20 cellular contexts compared by ENCODE assay signal in genomic region chr15:28986108-28986507, GRCh38.
A peak's percentile ranks its signal among the peaks of the same experiment; 100 is the strongest.
DNase-seq lines count a peak whose midpoint lies in the region; ATAC-seq lines count a peak whose summit lies in the region.
"Had no signal": no experiment of that assay in that cellular context is flagged by ENCODE, and none has a peak within 500 bp of the region (broad histone marks: within the 10 kb centered on the region; RNA-seq: fewer than 3 reads in every experiment).

No MANE protein-coding gene starts in this region.

- no peaks in the 10 kb centered on the region for H3K27me3 ChIP-seq in layer of hippocampus (ENCODE audit: control insufficient read depth, insufficient read depth, low read length)
- H3K27me3 ChIP-seq: SJSA1 had no signal

- DNase-seq in activated CD8-positive, alpha-beta memory T cell treated with anti-CD3 and anti-CD28 coated beads, Interleukin-2, amount 10 ng/mL, durations not matched to agents 7 days and 5 days, result peak; percentile 59
- DNase-seq in activated CD8-positive, alpha-beta memory T cell treated with anti-CD3 and anti-CD28 coated beads, Interleukin-2, amount 50 U/mL, for 4 hours, result no peak
- no peak for DNase-seq in activated naive CD8-positive, alpha-beta T cell treated with anti-CD3 and anti-CD28 coated beads, Interleukin-2, amount 10 ng/mL, durations not matched to agents 7 days and 5 days
- peak in 3 of 49 donors; percentile 24 to 38 (median 24) for DNase-seq in substantia nigra (lab: John Stamatoyannopoulos, UW)
- DNase-seq in activated CD4-positive, alpha-beta T cell treated with anti-CD3 and anti-CD28 coated beads, Interleukin-2, amount 10 ng/mL, durations not matched to agents 7 days and 5 days, result no peak
- no peak for DNase-seq in SIG-M5 treated with dmso at 0.1 percent for 504 hours (lab: John Stamatoyannopoulos, UW; ENCODE audit: unreplicated experiment)
- DNase-seq: activated CD8-positive, alpha-beta memory T cell treated with anti-CD3 and anti-CD28 coated beads, Interleukin-2, amount 50 U/mL, for 48 hours; activated naive CD4-positive, alpha-beta T cell treated with anti-CD3 and anti-CD28 coated beads, Interleukin-2, amount 50 U/mL, for 16 hours; GDM1; NCI-H1092; NCI-H2081 treated with DMSO at 0.1 percent for 48 hours; stimulated activated CD4-positive, alpha-beta T cell treated with anti-CD3 and anti-CD28 coated beads, Interleukin-4, amount 100 ng/mL, for 4 hours had no signal

- CTCF ChIA-PET in activated CD8-positive, alpha-beta memory T cell treated with anti-CD3 and anti-CD28 coated beads, Interleukin-2, amount 10 ng/mL, durations not matched to agents 7 days and 5 days (lab: Charles Lee), result interaction anchor here (0.9 to 4.3 kb wide), 5 partner anchors 10 to 123 kb away, joined by 3 to 24 read pairs (median 3); partner anchors contain the start of gene APBA2
- CTCF ChIA-PET in activated CD4-positive, alpha-beta T cell treated with anti-CD3 and anti-CD28 coated beads, Interleukin-2, amount 10 ng/mL, durations not matched to agents 7 days and 5 days (lab: Charles Lee), result interaction anchor here (0.6 kb wide), 1 partner anchor 22 kb away, joined by 3 read pairs; no protein-coding TSS in a partner anchor

- no peak overlapping the region for H3K4me3 Mint-ChIP-seq in activated CD8-positive, alpha-beta memory T cell treated with anti-CD3 and anti-CD28 coated beads, Interleukin-2, amount 10 ng/mL, durations not matched to agents 7 days and 5 days
- peak overlapping the region; percentile 66 for H3K4me3 Mint-ChIP-seq in activated naive CD8-positive, alpha-beta T cell treated with anti-CD3 and anti-CD28 coated beads, Interleukin-2, amount 10 ng/mL, durations not matched to agents 7 days and 5 days
- no peak overlapping the region for H3K4me3 Mint-ChIP-seq in activated CD4-positive, alpha-beta T cell treated with anti-CD3 and anti-CD28 coated beads, Interleukin-2, amount 10 ng/mL, durations not matched to agents 7 days and 5 days

- ATAC-seq in activated CD8-positive, alpha-beta memory T cell treated with anti-CD3 and anti-CD28 coated beads, Interleukin-2, amount 10 ng/mL, durations not matched to agents 7 days and 5 days, result peak; percentile 49
- ATAC-seq in activated naive CD8-positive, alpha-beta T cell treated with anti-CD3 and anti-CD28 coated beads, Interleukin-2, amount 10 ng/mL, durations not matched to agents 7 days and 5 days (ENCODE audit: low read depth), result peak; percentile 45
- ATAC-seq in GM19324 (IDR thresholded peaks at IDR 0.05; ENCODE audit: low FRiP score, unreplicated experiment), result no peak
- ATAC-seq: activated CD4-positive, CD25-positive, alpha-beta regulatory T cell treated with anti-CD3 and anti-CD28 coated beads, Interleukin-2, amount 50 U/mL, for 24 hours; esophagus mucosa had no signal

- no peaks in the 10 kb centered on the region for H3K36me3 Mint-ChIP-seq in activated CD8-positive, alpha-beta memory T cell treated with anti-CD3 and anti-CD28 coated beads, Interleukin-2, amount 10 ng/mL, durations not matched to agents 7 days and 5 days
- H3K36me3 Mint-ChIP-seq in activated naive CD8-positive, alpha-beta T cell treated with anti-CD3 and anti-CD28 coated beads, Interleukin-2, amount 10 ng/mL, durations not matched to agents 7 days and 5 days, result peaks cover 5% of the 10 kb centered on the region
- no peaks in the 10 kb centered on the region for H3K36me3 Mint-ChIP-seq in activated CD4-positive, alpha-beta T cell treated with anti-CD3 and anti-CD28 coated beads, Interleukin-2, amount 10 ng/mL, durations not matched to agents 7 days and 5 days (ENCODE audit: low read depth)

- POLR2A ChIA-PET in activated naive CD8-positive, alpha-beta T cell treated with anti-CD3 and anti-CD28 coated beads, Interleukin-2, amount 10 ng/mL, durations not matched to agents 7 days and 5 days (lab: Charles Lee), result no interaction called here
- POLR2A ChIA-PET in activated CD4-positive, alpha-beta T cell treated with anti-CD3 and anti-CD28 coated beads, Interleukin-2, amount 10 ng/mL, durations not matched to agents 7 days and 5 days (lab: Charles Lee), result no interaction called here

- H3K27ac Mint-ChIP-seq in activated CD8-positive, alpha-beta memory T cell treated with anti-CD3 and anti-CD28 coated beads, Interleukin-2, amount 10 ng/mL, durations not matched to agents 7 days and 5 days, result peak overlapping the region; percentile 75
- H3K27ac Mint-ChIP-seq in activated naive CD8-positive, alpha-beta T cell treated with anti-CD3 and anti-CD28 coated beads, Interleukin-2, amount 10 ng/mL, durations not matched to agents 7 days and 5 days, result peak overlapping the region; percentile 78
- H3K27ac Mint-ChIP-seq in activated CD4-positive, alpha-beta T cell treated with anti-CD3 and anti-CD28 coated beads, Interleukin-2, amount 10 ng/mL, durations not matched to agents 7 days and 5 days, result no peak overlapping the region

- no peaks in the 10 kb centered on the region for H3K27me3 Mint-ChIP-seq in activated CD8-positive, alpha-beta memory T cell treated with anti-CD3 and anti-CD28 coated beads, Interleukin-2, amount 10 ng/mL, durations not matched to agents 7 days and 5 days
- no peaks in the 10 kb centered on the region for H3K27me3 Mint-ChIP-seq in activated naive CD8-positive, alpha-beta T cell treated with anti-CD3 and anti-CD28 coated beads, Interleukin-2, amount 10 ng/mL, durations not matched to agents 7 days and 5 days
- no peaks in the 10 kb centered on the region for H3K27me3 Mint-ChIP-seq in activated CD4-positive, alpha-beta T cell treated with anti-CD3 and anti-CD28 coated beads, Interleukin-2, amount 10 ng/mL, durations not matched to agents 7 days and 5 days

- no peaks in the 10 kb centered on the region for H3K9me3 Mint-ChIP-seq in activated CD8-positive, alpha-beta memory T cell treated with anti-CD3 and anti-CD28 coated beads, Interleukin-2, amount 10 ng/mL, durations not matched to agents 7 days and 5 days (ENCODE audit: low read depth)
- H3K9me3 Mint-ChIP-seq in activated naive CD8-positive, alpha-beta T cell treated with anti-CD3 and anti-CD28 coated beads, Interleukin-2, amount 10 ng/mL, durations not matched to agents 7 days and 5 days, result no peaks in the 10 kb centered on the region
- H3K9me3 Mint-ChIP-seq in activated CD4-positive, alpha-beta T cell treated with anti-CD3 and anti-CD28 coated beads, Interleukin-2, amount 10 ng/mL, durations not matched to agents 7 days and 5 days, result peaks cover 2% of the 10 kb centered on the region

- H3K4me1 Mint-ChIP-seq in activated CD8-positive, alpha-beta memory T cell treated with anti-CD3 and anti-CD28 coated beads, Interleukin-2, amount 10 ng/mL, durations not matched to agents 7 days and 5 days, result peaks cover 24% of the 10 kb centered on the region
- H3K4me1 Mint-ChIP-seq in activated naive CD8-positive, alpha-beta T cell treated with anti-CD3 and anti-CD28 coated beads, Interleukin-2, amount 10 ng/mL, durations not matched to agents 7 days and 5 days, result peaks cover 31% of the 10 kb centered on the region
- peaks cover 17% of the 10 kb centered on the region for H3K4me1 Mint-ChIP-seq in activated CD4-positive, alpha-beta T cell treated with anti-CD3 and anti-CD28 coated beads, Interleukin-2, amount 10 ng/mL, durations not matched to agents 7 days and 5 days

- H3K27ac ChIP-seq in layer of hippocampus (ENCODE audit: low read depth, low read length) (peak overlapping the region; percentile 96), substantia nigra (ENCODE audit: low read depth, low read length, poor library complexity, severe bottlenecking) (peak overlapping the region; percentile 98)
- H3K27ac ChIP-seq: KMS-11, prostate gland, SJSA1, thoracic aorta had no signal
